ENCODE assay signal across 1 cellular context in the genomic region with DNA sequence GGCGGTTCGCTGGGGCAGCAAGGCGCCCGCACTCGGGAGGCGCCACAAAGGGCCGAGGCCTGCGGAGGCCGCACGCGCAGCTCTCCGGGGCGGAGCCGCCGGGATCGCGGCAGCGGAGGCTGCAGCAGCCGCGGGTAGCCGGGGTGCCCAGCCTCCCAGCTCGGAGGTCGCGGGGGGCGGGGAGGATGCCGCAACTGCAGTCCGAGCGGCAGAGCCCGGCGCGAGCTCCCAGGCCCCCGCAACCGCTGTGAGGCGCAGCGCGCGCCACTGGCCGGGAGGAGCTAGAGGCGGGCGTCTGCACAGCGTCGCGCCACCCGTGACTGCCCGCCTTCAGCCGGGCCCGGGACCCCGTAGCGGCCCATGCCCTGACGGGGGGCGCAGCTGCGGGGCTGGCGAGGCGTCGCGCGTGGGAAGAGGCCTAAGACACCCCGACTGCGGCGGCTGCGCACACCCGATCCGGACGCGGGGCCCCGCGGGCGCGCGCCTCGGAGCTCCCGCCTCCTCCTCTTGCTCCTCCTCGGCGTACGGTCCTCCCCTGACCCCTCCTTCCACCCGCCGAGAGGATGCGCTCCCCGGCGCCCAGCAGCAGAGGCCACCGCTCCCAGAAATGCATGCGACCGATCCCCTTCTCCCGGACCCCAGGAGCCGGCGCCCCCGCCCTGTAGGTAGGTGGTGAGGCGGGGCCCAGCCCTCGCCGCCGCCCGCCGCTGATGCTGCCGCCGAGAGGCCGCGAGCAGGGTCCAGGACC.
TF ChIP-seq lines count a peak whose summit lies in the region.

A gene with protein sequence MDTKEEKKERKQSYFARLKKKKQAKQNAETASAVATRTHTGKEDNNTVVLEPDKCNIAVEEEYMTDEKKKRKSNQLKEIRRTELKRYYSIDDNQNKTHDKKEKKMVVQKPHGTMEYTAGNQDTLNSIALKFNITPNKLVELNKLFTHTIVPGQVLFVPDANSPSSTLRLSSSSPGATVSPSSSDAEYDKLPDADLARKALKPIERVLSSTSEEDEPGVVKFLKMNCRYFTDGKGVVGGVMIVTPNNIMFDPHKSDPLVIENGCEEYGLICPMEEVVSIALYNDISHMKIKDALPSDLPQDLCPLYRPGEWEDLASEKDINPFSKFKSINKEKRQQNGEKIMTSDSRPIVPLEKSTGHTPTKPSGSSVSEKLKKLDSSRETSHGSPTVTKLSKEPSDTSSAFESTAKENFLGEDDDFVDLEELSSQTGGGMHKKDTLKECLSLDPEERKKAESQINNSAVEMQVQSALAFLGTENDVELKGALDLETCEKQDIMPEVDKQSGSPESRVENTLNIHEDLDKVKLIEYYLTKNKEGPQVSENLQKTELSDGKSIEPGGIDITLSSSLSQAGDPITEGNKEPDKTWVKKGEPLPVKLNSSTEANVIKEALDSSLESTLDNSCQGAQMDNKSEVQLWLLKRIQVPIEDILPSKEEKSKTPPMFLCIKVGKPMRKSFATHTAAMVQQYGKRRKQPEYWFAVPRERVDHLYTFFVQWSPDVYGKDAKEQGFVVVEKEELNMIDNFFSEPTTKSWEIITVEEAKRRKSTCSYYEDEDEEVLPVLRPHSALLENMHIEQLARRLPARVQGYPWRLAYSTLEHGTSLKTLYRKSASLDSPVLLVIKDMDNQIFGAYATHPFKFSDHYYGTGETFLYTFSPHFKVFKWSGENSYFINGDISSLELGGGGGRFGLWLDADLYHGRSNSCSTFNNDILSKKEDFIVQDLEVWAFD (plus strand): TSS at position 558 of the 748 bp plus-strand sequence. CDS start 24,395 bp downstream, outside the sequence.

TF ChIP-seq in HepG2, 621 proteins besides CTCF, POLR2A, EP300 and RAD21 (continued from another document and continues in another):
- TF ChIP-seq, protein P1, sequence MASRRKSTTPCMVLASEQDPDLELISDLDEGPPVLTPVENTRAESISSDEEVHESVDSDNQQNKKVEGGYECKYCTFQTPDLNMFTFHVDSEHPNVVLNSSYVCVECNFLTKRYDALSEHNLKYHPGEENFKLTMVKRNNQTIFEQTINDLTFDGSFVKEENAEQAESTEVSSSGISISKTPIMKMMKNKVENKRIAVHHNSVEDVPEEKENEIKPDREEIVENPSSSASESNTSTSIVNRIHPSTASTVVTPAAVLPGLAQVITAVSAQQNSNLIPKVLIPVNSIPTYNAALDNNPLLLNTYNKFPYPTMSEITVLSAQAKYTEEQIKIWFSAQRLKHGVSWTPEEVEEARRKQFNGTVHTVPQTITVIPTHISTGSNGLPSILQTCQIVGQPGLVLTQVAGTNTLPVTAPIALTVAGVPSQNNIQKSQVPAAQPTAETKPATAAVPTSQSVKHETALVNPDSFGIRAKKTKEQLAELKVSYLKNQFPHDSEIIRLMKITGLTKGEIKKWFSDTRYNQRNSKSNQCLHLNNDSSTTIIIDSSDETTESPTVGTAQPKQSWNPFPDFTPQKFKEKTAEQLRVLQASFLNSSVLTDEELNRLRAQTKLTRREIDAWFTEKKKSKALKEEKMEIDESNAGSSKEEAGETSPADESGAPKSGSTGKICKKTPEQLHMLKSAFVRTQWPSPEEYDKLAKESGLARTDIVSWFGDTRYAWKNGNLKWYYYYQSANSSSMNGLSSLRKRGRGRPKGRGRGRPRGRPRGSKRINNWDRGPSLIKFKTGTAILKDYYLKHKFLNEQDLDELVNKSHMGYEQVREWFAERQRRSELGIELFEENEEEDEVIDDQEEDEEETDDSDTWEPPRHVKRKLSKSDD (CRISPR knock-in tag; IDR thresholded peaks at IDR 0.05; ENCODE audit: low read depth) = peak; percentile 60; the same call in 1 of the 2 replicates
- TF ChIP-seq ZFYVE20 (CRISPR knock-in tag; IDR thresholded peaks at IDR 0.05; ENCODE audit: borderline replicate concordance, low read depth) (no peak), ZIK1 (CRISPR knock-in tag; IDR thresholded peaks at IDR 0.05; ENCODE audit: borderline replicate concordance, low read depth) (peak; percentile 80), ETV6 (CRISPR knock-in tag; conservative IDR thresholded peaks at IDR 0.05) (peak; percentile 59; the same call in 1 of the 2 replicates), ZNF749 (CRISPR knock-in tag; IDR thresholded peaks at IDR 0.05; ENCODE audit: borderline replicate concordance) (peak; percentile 64; the same call in 1 of the 2 replicates), HCFC1 (IDR thresholded peaks at IDR 0.05; ENCODE audit: low read depth, low read length) (no peak), FOXK2 (IDR thresholded peaks at IDR 0.05) (no peak), ZSCAN29 (CRISPR knock-in tag; conservative IDR thresholded peaks at IDR 0.05) (no peak), ZNF674 (CRISPR knock-in tag; IDR thresholded peaks at IDR 0.05; ENCODE audit: low read depth) (peak; percentile 98; the same call in 1 of the 2 replicates), NR2F1 (CRISPR knock-in tag; IDR thresholded peaks at IDR 0.05) (no peak; a peak in 1 of 4 replicates), GATA4 (IDR thresholded peaks at IDR 0.05; ENCODE audit: borderline replicate concordance, low read depth) (peak; percentile 41; the same call in 1 of the 2 replicates), ZNF264 (CRISPR knock-in tag; IDR thresholded peaks at IDR 0.05) (0 out of 2 replicates have a peak, but pooled peaks have one; percentile 9), MTA3 (CRISPR knock-in tag; IDR thresholded peaks at IDR 0.05) (no peak), TAF15 (IDR thresholded peaks at IDR 0.05; ENCODE audit: low read depth, low read length, poor library complexity, severe bottlenecking) (no peak), ZNF326 (CRISPR knock-in tag; IDR thresholded peaks at IDR 0.05; ENCODE audit: borderline replicate concordance) (no peak), TRIM24 (CRISPR knock-in tag; IDR thresholded peaks at IDR 0.05) (no peak), ZNF468 (CRISPR knock-in tag; IDR thresholded peaks at IDR 0.05) (peak; percentile 94; the same call in 1 of the 2 replicates), PHF21A (CRISPR knock-in tag; IDR thresholded peaks at IDR 0.05) (peak; percentile 83), ZNF256 (CRISPR knock-in tag; conservative IDR thresholded peaks at IDR 0.05) (0 out of 2 replicates have a peak, but pooled peaks have one; percentile 15), BORCS8-MEF2B (CRISPR knock-in tag; IDR thresholded peaks at IDR 0.05) (peak; percentile 55), NFE2 (CRISPR knock-in tag; IDR thresholded peaks at IDR 0.05) (no peak), ZFY (CRISPR knock-in tag; IDR thresholded peaks at IDR 0.05) (peak; percentile 98), LCORL (IDR thresholded peaks at IDR 0.05) (no peak), LCORL (CRISPR knock-in tag; IDR thresholded peaks at IDR 0.05) (peak; percentile 83), ZNF234 (CRISPR knock-in tag; conservative IDR thresholded peaks at IDR 0.05) (peak; percentile 86; the same call in 1 of the 2 replicates), SUZ12 (IDR thresholded peaks at IDR 0.05; ENCODE audit: low read depth, low read length) (no peak), ZBTB3 (CRISPR knock-in tag; IDR thresholded peaks at IDR 0.05; ENCODE audit: borderline replicate concordance, low read depth) (no peak; the same call in 1 of the 2 replicates)
- TF ChIP-seq, protein P2, sequence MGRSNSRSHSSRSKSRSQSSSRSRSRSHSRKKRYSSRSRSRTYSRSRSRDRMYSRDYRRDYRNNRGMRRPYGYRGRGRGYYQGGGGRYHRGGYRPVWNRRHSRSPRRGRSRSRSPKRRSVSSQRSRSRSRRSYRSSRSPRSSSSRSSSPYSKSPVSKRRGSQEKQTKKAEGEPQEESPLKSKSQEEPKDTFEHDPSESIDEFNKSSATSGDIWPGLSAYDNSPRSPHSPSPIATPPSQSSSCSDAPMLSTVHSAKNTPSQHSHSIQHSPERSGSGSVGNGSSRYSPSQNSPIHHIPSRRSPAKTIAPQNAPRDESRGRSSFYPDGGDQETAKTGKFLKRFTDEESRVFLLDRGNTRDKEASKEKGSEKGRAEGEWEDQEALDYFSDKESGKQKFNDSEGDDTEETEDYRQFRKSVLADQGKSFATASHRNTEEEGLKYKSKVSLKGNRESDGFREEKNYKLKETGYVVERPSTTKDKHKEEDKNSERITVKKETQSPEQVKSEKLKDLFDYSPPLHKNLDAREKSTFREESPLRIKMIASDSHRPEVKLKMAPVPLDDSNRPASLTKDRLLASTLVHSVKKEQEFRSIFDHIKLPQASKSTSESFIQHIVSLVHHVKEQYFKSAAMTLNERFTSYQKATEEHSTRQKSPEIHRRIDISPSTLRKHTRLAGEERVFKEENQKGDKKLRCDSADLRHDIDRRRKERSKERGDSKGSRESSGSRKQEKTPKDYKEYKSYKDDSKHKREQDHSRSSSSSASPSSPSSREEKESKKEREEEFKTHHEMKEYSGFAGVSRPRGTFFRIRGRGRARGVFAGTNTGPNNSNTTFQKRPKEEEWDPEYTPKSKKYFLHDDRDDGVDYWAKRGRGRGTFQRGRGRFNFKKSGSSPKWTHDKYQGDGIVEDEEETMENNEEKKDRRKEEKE (IDR thresholded peaks at IDR 0.05) = no peak
- TF ChIP-seq, protein P3, sequence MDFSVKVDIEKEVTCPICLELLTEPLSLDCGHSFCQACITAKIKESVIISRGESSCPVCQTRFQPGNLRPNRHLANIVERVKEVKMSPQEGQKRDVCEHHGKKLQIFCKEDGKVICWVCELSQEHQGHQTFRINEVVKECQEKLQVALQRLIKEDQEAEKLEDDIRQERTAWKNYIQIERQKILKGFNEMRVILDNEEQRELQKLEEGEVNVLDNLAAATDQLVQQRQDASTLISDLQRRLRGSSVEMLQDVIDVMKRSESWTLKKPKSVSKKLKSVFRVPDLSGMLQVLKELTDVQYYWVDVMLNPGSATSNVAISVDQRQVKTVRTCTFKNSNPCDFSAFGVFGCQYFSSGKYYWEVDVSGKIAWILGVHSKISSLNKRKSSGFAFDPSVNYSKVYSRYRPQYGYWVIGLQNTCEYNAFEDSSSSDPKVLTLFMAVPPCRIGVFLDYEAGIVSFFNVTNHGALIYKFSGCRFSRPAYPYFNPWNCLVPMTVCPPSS (IDR thresholded peaks at IDR 0.05) = no peak
- TF ChIP-seq, protein P4, sequence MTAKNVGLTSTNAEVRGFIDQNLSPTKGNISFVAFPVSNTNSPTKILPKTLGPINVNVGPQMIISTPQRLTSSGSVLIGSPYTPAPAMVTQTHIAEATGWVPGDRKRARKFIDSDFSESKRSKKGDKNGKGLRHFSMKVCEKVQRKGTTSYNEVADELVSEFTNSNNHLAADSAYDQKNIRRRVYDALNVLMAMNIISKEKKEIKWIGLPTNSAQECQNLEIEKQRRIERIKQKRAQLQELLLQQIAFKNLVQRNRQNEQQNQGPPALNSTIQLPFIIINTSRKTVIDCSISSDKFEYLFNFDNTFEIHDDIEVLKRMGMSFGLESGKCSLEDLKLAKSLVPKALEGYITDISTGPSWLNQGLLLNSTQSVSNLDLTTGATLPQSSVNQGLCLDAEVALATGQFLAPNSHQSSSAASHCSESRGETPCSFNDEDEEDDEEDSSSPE (CRISPR knock-in tag; IDR thresholded peaks at IDR 0.05) = peak; percentile 72
- TF ChIP-seq, protein P5, sequence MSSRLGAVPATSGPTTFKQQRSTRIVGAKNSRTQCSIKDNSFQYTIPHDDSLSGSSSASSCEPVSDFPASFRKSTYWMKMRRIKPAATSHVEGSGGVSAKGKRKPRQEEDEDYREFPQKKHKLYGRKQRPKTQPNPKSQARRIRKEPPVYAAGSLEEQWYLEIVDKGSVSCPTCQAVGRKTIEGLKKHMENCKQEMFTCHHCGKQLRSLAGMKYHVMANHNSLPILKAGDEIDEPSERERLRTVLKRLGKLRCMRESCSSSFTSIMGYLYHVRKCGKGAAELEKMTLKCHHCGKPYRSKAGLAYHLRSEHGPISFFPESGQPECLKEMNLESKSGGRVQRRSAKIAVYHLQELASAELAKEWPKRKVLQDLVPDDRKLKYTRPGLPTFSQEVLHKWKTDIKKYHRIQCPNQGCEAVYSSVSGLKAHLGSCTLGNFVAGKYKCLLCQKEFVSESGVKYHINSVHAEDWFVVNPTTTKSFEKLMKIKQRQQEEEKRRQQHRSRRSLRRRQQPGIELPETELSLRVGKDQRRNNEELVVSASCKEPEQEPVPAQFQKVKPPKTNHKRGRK (CRISPR knock-in tag; IDR thresholded peaks at IDR 0.05) = no peak
- TF ChIP-seq, protein P6, sequence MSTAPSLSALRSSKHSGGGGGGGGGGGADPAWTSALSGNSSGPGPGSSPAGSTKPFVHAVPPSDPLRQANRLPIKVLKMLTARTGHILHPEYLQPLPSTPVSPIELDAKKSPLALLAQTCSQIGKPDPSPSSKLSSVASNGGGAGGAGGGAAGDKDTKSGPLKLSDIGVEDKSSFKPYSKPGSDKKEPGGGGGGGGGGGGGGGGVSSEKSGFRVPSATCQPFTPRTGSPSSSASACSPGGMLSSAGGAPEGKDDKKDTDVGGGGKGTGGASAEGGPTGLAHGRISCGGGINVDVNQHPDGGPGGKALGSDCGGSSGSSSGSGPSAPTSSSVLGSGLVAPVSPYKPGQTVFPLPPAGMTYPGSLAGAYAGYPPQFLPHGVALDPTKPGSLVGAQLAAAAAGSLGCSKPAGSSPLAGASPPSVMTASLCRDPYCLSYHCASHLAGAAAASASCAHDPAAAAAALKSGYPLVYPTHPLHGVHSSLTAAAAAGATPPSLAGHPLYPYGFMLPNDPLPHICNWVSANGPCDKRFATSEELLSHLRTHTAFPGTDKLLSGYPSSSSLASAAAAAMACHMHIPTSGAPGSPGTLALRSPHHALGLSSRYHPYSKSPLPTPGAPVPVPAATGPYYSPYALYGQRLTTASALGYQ (CRISPR knock-in tag; IDR thresholded peaks at IDR 0.05) = no peak
- TF ChIP-seq, protein P7, sequence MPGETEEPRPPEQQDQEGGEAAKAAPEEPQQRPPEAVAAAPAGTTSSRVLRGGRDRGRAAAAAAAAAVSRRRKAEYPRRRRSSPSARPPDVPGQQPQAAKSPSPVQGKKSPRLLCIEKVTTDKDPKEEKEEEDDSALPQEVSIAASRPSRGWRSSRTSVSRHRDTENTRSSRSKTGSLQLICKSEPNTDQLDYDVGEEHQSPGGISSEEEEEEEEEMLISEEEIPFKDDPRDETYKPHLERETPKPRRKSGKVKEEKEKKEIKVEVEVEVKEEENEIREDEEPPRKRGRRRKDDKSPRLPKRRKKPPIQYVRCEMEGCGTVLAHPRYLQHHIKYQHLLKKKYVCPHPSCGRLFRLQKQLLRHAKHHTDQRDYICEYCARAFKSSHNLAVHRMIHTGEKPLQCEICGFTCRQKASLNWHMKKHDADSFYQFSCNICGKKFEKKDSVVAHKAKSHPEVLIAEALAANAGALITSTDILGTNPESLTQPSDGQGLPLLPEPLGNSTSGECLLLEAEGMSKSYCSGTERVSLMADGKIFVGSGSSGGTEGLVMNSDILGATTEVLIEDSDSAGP (CRISPR knock-in tag; IDR thresholded peaks at IDR 0.05; ENCODE audit: borderline replicate concordance) = peak; percentile 38
- TF ChIP-seq, protein P8, sequence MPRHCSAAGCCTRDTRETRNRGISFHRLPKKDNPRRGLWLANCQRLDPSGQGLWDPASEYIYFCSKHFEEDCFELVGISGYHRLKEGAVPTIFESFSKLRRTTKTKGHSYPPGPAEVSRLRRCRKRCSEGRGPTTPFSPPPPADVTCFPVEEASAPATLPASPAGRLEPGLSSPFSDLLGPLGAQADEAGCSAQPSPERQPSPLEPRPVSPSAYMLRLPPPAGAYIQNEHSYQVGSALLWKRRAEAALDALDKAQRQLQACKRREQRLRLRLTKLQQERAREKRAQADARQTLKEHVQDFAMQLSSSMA (CRISPR knock-in tag; IDR thresholded peaks at IDR 0.05) = 0 out of 2 replicates have a peak, but pooled peaks have one; percentile 21
